ENCODE assay signal across 21 cellular contexts in the genomic region with DNA sequence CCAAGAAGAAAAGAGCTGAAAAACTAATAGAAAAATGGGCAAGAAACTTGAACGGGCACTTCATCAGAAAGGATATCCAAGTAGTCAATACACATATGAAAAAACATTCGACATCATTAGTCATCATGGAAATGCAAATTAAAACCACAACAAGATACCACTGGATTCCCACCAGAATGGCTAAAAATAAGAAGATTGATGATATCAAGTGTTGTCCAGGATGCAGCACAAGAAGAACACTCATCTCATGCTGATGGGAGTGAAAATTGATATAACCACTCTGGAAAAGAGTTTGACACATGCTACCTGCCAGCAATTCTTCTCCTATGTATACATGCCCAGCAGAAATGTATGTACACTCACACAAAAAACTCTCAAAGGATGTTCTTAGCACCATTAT.
"Had no signal": no experiment of that assay in that cellular context is flagged by ENCODE, and none has a peak within 500 bp of the region (broad histone marks: within the 10 kb centered on the region; RNA-seq: fewer than 3 reads in every experiment).

No MANE protein-coding gene starts in this region.

- H3K4me1 ChIP-seq: heart left ventricle, pancreas, suprapubic skin, thyroid gland had no signal

- ATAC-seq: heart left ventricle, left colon, left ventricle myocardium superior, pancreas, right cardiac atrium had no signal

- H3K27me3 ChIP-seq: heart left ventricle, pancreas, suprapubic skin, thyroid gland had no signal

- H3K9me3 ChIP-seq: pancreas, suprapubic skin, thyroid gland had no signal

- H3K27ac ChIP-seq: heart left ventricle, pancreas, suprapubic skin, thyroid gland had no signal

- H3K4me2 ChIP-seq: smooth muscle cell had no signal

- FAIRE-seq: frontal cortex, pancreas, urothelium cell line had no signal

- DNase-seq: dermis blood vessel endothelial cell; effector CD4-positive, alpha-beta T cell; endodermal cell; heart left ventricle; hippocampal formation; left colon; left ventricle myocardium superior; mesenchymal stem cell; midbrain; naive B cell; occipital lobe; pancreas; right cardiac atrium; stimulated activated CD4-positive, alpha-beta T cell treated with anti-CD3 and anti-CD28 coated beads, Interleukin-2, amount 100 ng/mL, for 48 hours; stimulated activated naive CD4-positive, alpha-beta T cell treated with Interleukin-2 at 50 U/mL for 16 hours; thyroid gland had no signal

- H3K4me3 ChIP-seq: heart left ventricle, lung, pancreas, smooth muscle cell, suprapubic skin, thyroid gland had no signal

- H3K36me3 ChIP-seq: pancreas, suprapubic skin, thyroid gland had no signal
